18 cellular contexts compared by ENCODE assay signal in the genomic region with DNA sequence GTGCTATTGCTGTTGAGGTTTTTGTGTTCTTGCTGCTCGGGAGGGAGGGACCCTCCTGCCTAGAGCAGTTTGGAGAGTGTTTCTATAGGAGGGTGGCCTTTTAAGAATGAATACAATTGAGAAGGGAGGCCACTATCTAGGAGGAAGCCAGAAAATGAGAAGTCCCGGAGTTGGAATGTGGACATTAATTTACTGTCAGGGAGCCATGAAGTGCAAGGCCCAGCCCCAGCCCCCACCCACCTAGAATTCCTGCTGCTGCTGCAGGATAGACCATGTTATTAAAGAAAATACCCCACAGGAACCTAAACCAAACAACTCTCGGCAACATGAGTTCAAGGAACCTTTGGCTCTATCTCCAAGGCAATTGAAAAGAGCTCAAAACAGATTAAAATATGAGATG. TPM values are rescaled to one million over a fixed set of nuclear protein-coding genes. Genes with fewer than 3 reads are reported as not detected.
DNase-seq lines count a peak whose midpoint lies in the region; ATAC-seq and TF ChIP-seq lines count a peak whose summit lies in the region.
"Had no signal": no experiment of that assay in that cellular context is flagged by ENCODE, and none has a peak within 500 bp of the region (broad histone marks: within the 10 kb centered on the region; RNA-seq: fewer than 3 reads in every experiment).

No MANE protein-coding gene starts in this region.

- peak; percentile 14 for ATAC-seq in sciatic nerve
- no peak for ATAC-seq in CD4-positive, alpha-beta T cell (ENCODE audit: poor library complexity)
- ATAC-seq in stimulated activated naive B cell treated with anti-CD40 and anti-IgM and Interleukin-4, amounts not matched to agents 10 μg/mL and 1 μg/mL and 100 μg/mL, for 72 hours (replicated peaks): no peak
- ATAC-seq: A549; CD8-positive, alpha-beta T cell; HepG2 had no signal

- no peaks in the 10 kb centered on the region for H3K36me3 Mint-ChIP-seq in CD4-positive, alpha-beta T cell (ENCODE audit: low read depth)
- H3K36me3 Mint-ChIP-seq in stimulated activated naive B cell treated with anti-CD40 and anti-IgM and Interleukin-4, amounts not matched to agents 10 μg/mL and 1 μg/mL and 100 μg/mL, for 72 hours: peaks cover 0 to 4% of the 10 kb centered on the region in 2 donors
- H3K36me3 Mint-ChIP-seq: CD8-positive, alpha-beta T cell had no signal

- H3K27ac Mint-ChIP-seq in CD4-positive, alpha-beta T cell: no peak overlapping the region
- H3K27ac Mint-ChIP-seq in stimulated activated naive B cell treated with anti-CD40 and anti-IgM and Interleukin-4, amounts not matched to agents 10 μg/mL and 1 μg/mL and 100 μg/mL, for 72 hours: no peak overlapping the region
- H3K27ac Mint-ChIP-seq: CD8-positive, alpha-beta T cell; H9; IgD-negative memory B cell had no signal

- H3K27me3 Mint-ChIP-seq in CD4-positive, alpha-beta T cell: peaks cover 40% of the 10 kb centered on the region
- peaks cover 20 to 37% of the 10 kb centered on the region in 2 donors for H3K27me3 Mint-ChIP-seq in stimulated activated naive B cell treated with anti-CD40 and anti-IgM and Interleukin-4, amounts not matched to agents 10 μg/mL and 1 μg/mL and 100 μg/mL, for 72 hours

- peaks cover 6% of the 10 kb centered on the region for H3K27me3 ChIP-seq in CD4-positive, alpha-beta T cell (ENCODE audit: control insufficient read depth, insufficient read depth, low read length)

- H3K9me3 ChIP-seq in CD4-positive, alpha-beta T cell (ENCODE audit: control insufficient read depth, low read length): peaks cover 6% of the 10 kb centered on the region
- H3K9me3 ChIP-seq: A549 had no signal

- DNase-seq in activated CD8-positive, alpha-beta memory T cell treated with anti-CD3 and anti-CD28 coated beads for 24 hours: peak; percentile 4
- no peak for DNase-seq in activated CD8-positive, alpha-beta memory T cell treated with anti-CD3 and anti-CD28 coated beads, Interleukin-2, amount 50 U/mL, for 48 hours
- DNase-seq in mesenteric fat pad (ENCODE audit: low spot score): peak; percentile 12
- DNase-seq in sciatic nerve (ENCODE audit: low spot score): no peak
- DNase-seq in CD4-positive, alpha-beta T cell: no peak
- no peak for DNase-seq in stimulated activated naive B cell treated with anti-CD40 and anti-IgM and Interleukin-4, amounts not matched to agents 10 μg/mL and 1 μg/mL and 100 μg/mL, for 72 hours
- DNase-seq in CD1c-positive myeloid dendritic cell (ENCODE audit: extremely low spot score): no peak
- DNase-seq: AML-193, Calu3, DMS79 treated with DMSO at 0.1 percent for 48 hours, GF-D8 had no signal

- H3K4me1 Mint-ChIP-seq in CD4-positive, alpha-beta T cell (ENCODE audit: low read depth): no peaks in the 10 kb centered on the region
- H3K4me1 Mint-ChIP-seq in stimulated activated naive B cell treated with anti-CD40 and anti-IgM and Interleukin-4, amounts not matched to agents 10 μg/mL and 1 μg/mL and 100 μg/mL, for 72 hours: no peaks in the 10 kb centered on the region
- H3K4me1 Mint-ChIP-seq: IgD-negative memory B cell had no signal

- CTCF ChIA-PET in CD4-positive, alpha-beta T cell (lab: Charles Lee): no interaction called here

- intact Hi-C loops in sciatic nerve (cut with DNase I): no loop called here
- intact Hi-C loops in CD4-positive, alpha-beta T cell (cut with DNase I, micrococcal nuclease): no loop called here

- H3K9me3 Mint-ChIP-seq in CD4-positive, alpha-beta T cell: peaks cover 6% of the 10 kb centered on the region
- H3K9me3 Mint-ChIP-seq in stimulated activated naive B cell treated with anti-CD40 and anti-IgM and Interleukin-4, amounts not matched to agents 10 μg/mL and 1 μg/mL and 100 μg/mL, for 72 hours: peaks cover 9 to 11% of the 10 kb centered on the region in 2 donors

- no peak overlapping the region for H3K4me3 Mint-ChIP-seq in CD4-positive, alpha-beta T cell
- H3K4me3 Mint-ChIP-seq in stimulated activated naive B cell treated with anti-CD40 and anti-IgM and Interleukin-4, amounts not matched to agents 10 μg/mL and 1 μg/mL and 100 μg/mL, for 72 hours: no peak overlapping the region
- H3K4me3 Mint-ChIP-seq: CD8-positive, alpha-beta T cell; H9; IgD-negative memory B cell had no signal

- TF ChIP-seq CTCF in CD4-positive, alpha-beta T cell (IDR thresholded peaks at IDR 0.05): no peak

- no peak overlapping the region for H3K27ac ChIP-seq in CD4-positive, alpha-beta T cell (ENCODE audit: low read depth, low read length)
- H3K27ac ChIP-seq: 22Rv1, A549, C4-2B had no signal

- POLR2A ChIA-PET in CD4-positive, alpha-beta T cell (lab: Charles Lee): interaction anchor here (0.6 kb wide), 1 partner anchor 51 kb away, joined by 3 read pairs; no protein-coding TSS in a partner anchor

RNA-seq across cellular contexts. Expression of a gene that starts 46.0 kb away (rescaled TPM):
- total RNA-seq in mesenteric fat pad (14.2 TPM), sciatic nerve (44.2 TPM)
- total RNA-seq in CD4-positive, alpha-beta T cell: not detected
- total RNA-seq: Calu3; CD8-positive, alpha-beta T cell had no signal

Comparison
In these comparisons a context has a peak if more than half of its experiments do, and no peak if none do; other contexts are left out.
1. DNase-seq: peak in activated CD8-positive, alpha-beta memory T cell treated with anti-CD3 and anti-CD28 coated beads for 24 hours (single experiment) and mesenteric fat pad (single experiment); none in activated CD8-positive, alpha-beta memory T cell treated with anti-CD3 and anti-CD28 coated beads, Interleukin-2, amount 50 U/mL, for 48 hours (single experiment), sciatic nerve (single experiment), CD4-positive, alpha-beta T cell (0 of 10), stimulated activated naive B cell treated with anti-CD40 and anti-IgM and Interleukin-4, amounts not matched to agents 10 μg/mL and 1 μg/mL and 100 μg/mL, for 72 hours (single experiment) and CD1c-positive myeloid dendritic cell (single experiment).
2. RNA of a gene that starts 46.0 kb away (total RNA-seq): 44.2 TPM in sciatic nerve (single experiment) and 14.2 TPM in mesenteric fat pad (single experiment); not detected in CD4-positive, alpha-beta T cell; every median in the first group is over 10 times any median in the second.